Comparison of ENCODE assay signal across 8 cellular contexts in genomic region chr19:48810151-48810550, GRCh38. TPM values are rescaled to one million over a fixed set of nuclear protein-coding genes. Genes with fewer than 3 reads are reported as not detected.
DNase-seq lines count a peak whose midpoint lies in the region; ATAC-seq and TF ChIP-seq lines count a peak whose summit lies in the region.

No MANE protein-coding gene starts in this region.

- intact Hi-C loops in adrenal gland (cut with DNase I): no loop called here
- intact Hi-C loops in right lobe of liver (cut with DNase I): no loop called here

- ATAC-seq in right lobe of liver: no peak

- H3K27ac ChIP-seq in adrenal gland: peak overlapping the region in 4 of 5 donors; percentile 49 to 93 (median 86)
- H3K27ac ChIP-seq in right lobe of liver: peak overlapping the region; percentile 68 to 95 (median 94)

- H3K27me3 Mint-ChIP-seq in activated naive CD4-positive, alpha-beta T cell treated with anti-CD3 and anti-CD28 coated beads, Interleukin-2, amount 50 U/mL, for 24 hours: no peaks in the 10 kb centered on the region
- H3K27me3 Mint-ChIP-seq in type B pancreatic cell: no peaks in the 10 kb centered on the region

- peak overlapping the region in 2 of 4 donors; percentile 53 to 90 for H3K4me3 ChIP-seq in adrenal gland
- peak overlapping the region; percentile 49 to 76 (median 53) for H3K4me3 ChIP-seq in right lobe of liver

- peaks cover 35% of the 10 kb centered on the region for H3K4me1 Mint-ChIP-seq in activated naive CD4-positive, alpha-beta T cell treated with anti-CD3 and anti-CD28 coated beads, Interleukin-2, amount 50 U/mL, for 24 hours
- H3K4me1 Mint-ChIP-seq in type B pancreatic cell (ENCODE audit: unreplicated experiment): peaks cover 36% of the 10 kb centered on the region

- no peak for TF ChIP-seq CTCF in adrenal gland (IDR thresholded peaks at IDR 0.05)
- TF ChIP-seq CTCF in right lobe of liver (IDR thresholded peaks at IDR 0.05): no peak
- no peak for TF ChIP-seq CTCF in type B pancreatic cell (conservative IDR thresholded peaks at IDR 0.05)

- DNase-seq in activated naive CD4-positive, alpha-beta T cell treated with anti-CD3 and anti-CD28 coated beads, Interleukin-2, amount 50 U/mL, for 16 hours: no peak
- DNase-seq in adrenal gland: no peak
- no peak for DNase-seq in right lobe of liver
- no peak for DNase-seq in type B pancreatic cell (ENCODE audit: extremely low spot score, unreplicated experiment)
- DNase-seq in A172 (ENCODE audit: low spot score): no peak
- no peak for DNase-seq in mucosa of gallbladder (ENCODE audit: low spot score)
- no peak for DNase-seq in epidermal melanocyte (ENCODE audit: insufficient read length, low spot score)

- no peaks in the 10 kb centered on the region for H3K9me3 Mint-ChIP-seq in activated naive CD4-positive, alpha-beta T cell treated with anti-CD3 and anti-CD28 coated beads, Interleukin-2, amount 50 U/mL, for 24 hours
- no peaks in the 10 kb centered on the region for H3K9me3 Mint-ChIP-seq in type B pancreatic cell

- H3K27me3 ChIP-seq in adrenal gland (no peaks in the 10 kb centered on the region), right lobe of liver (no peaks in the 10 kb centered on the region)

- peaks cover 2% of the 10 kb centered on the region for H3K36me3 Mint-ChIP-seq in activated naive CD4-positive, alpha-beta T cell treated with anti-CD3 and anti-CD28 coated beads, Interleukin-2, amount 50 U/mL, for 24 hours
- H3K36me3 Mint-ChIP-seq in type B pancreatic cell: peaks cover 4% of the 10 kb centered on the region

- H3K4me1 ChIP-seq in adrenal gland (replicated peaks in 1 of 2) (peaks cover 8 to 16% of the 10 kb centered on the region in 2 donors), right lobe of liver (peaks cover 0 to 41% (median 3%) of the 10 kb centered on the region in 4 donors)

- 11 to 14% (median 13%) methylated on average over 7 of the region's 7 CpGs for WGBS in adrenal gland, 4 donors
- 11% methylated on average over 7 of the region's 7 CpGs for WGBS in right lobe of liver (ENCODE audit: insufficient coverage, low coverage, low lambda C conversion rate, missing lambda C conversion rate)

- no peaks in the 10 kb centered on the region for H3K36me3 ChIP-seq in adrenal gland (replicated peaks in 1 of 2)
- H3K36me3 ChIP-seq in right lobe of liver: no peaks in the 10 kb centered on the region

- H3K9me3 ChIP-seq in adrenal gland (replicated peaks in 1 of 3): no peaks in the 10 kb centered on the region
- H3K9me3 ChIP-seq in right lobe of liver: no peaks in the 10 kb centered on the region

- H3K4me3 Mint-ChIP-seq in activated naive CD4-positive, alpha-beta T cell treated with anti-CD3 and anti-CD28 coated beads, Interleukin-2, amount 50 U/mL, for 24 hours: peak overlapping the region; percentile 78
- H3K4me3 Mint-ChIP-seq in type B pancreatic cell: peak overlapping the region; percentile 85

- TF ChIP-seq POLR2A in adrenal gland (IDR thresholded peaks at IDR 0.05): no peak
- TF ChIP-seq POLR2A in right lobe of liver (IDR thresholded peaks at IDR 0.05): no peak

- peak overlapping the region; percentile 80 for H3K27ac Mint-ChIP-seq in activated naive CD4-positive, alpha-beta T cell treated with anti-CD3 and anti-CD28 coated beads, Interleukin-2, amount 50 U/mL, for 24 hours
- H3K27ac Mint-ChIP-seq in type B pancreatic cell: peak overlapping the region; percentile 84

RNA-seq across cellular contexts. Expression of gene BCAT2, which starts 0.7 kb away (rescaled TPM):
- total RNA-seq in adrenal gland: 100 to 1,000 TPM in 7 of 8 donors, 10 to 100 TPM in 1; 81.9 to 163 (median 117) TPM
- 100 to 1,000 TPM in 1 of 3 donors, 10 to 100 TPM in 2; 82.9 to 114 (median 87.6) TPM for polyA plus RNA-seq in adrenal gland
- total RNA-seq in right lobe of liver: 10 to 100 TPM in 4 of 6 experiments, 1 to 10 TPM in 2; 8.9 to 48.3 (median 12.5) TPM
- total RNA-seq in type B pancreatic cell (ENCODE audit: low replicate concordance): 52.8 and 73.3 TPM in 2 replicates
- 29.5 and 36.8 TPM in 2 replicates for total RNA-seq in A172 (2014; rRNA removed; shearing (Covaris generic))
- 56.3 TPM for total RNA-seq in mucosa of gallbladder

RNA-seq across cellular contexts. Expression of gene HSD17B14, which starts 26.1 kb away (rescaled TPM):
- 10 to 100 TPM; 33.0 to 63.0 (median 40.6) TPM for total RNA-seq in adrenal gland
- polyA plus RNA-seq in adrenal gland: 100 to 1,000 TPM in 2 of 3 donors, 1 to 10 TPM in 1; 7.4 to 178 (median 135) TPM
- total RNA-seq in right lobe of liver: 10 to 100 TPM in 4 of 6 experiments, 1 to 10 TPM in 2; 3.5 to 78.0 (median 15.7) TPM
- 9.4 and 12.9 TPM in 2 replicates for total RNA-seq in type B pancreatic cell (ENCODE audit: low replicate concordance)
- total RNA-seq in A172 (2014; rRNA removed; shearing (Covaris generic)): 9.9 and 14.6 TPM in 2 replicates
- 10.6 TPM for total RNA-seq in mucosa of gallbladder

RNA-seq across cellular contexts. Expression of gene FGF21, which starts 54.8 kb away (rescaled TPM):
- total RNA-seq in adrenal gland: not detected
- not detected for polyA plus RNA-seq in adrenal gland
- total RNA-seq in right lobe of liver: 10 to 100 TPM in 4 of 6 experiments, 1 to 10 TPM in 1, not detected in 1; 5.1 to 55.3 (median 32.7) TPM
- not detected in 2 replicates for total RNA-seq in type B pancreatic cell (ENCODE audit: low replicate concordance)
- total RNA-seq in A172 (2014; rRNA removed; shearing (Covaris generic)): not detected in 2 replicates
- not detected for total RNA-seq in mucosa of gallbladder

RNA-seq across cellular contexts. Expression of gene FUT1, which starts 57.7 kb away (rescaled TPM):
- total RNA-seq in adrenal gland (1 to 10 TPM; 1.4 to 4.5 (median 2.4) TPM), right lobe of liver (1 to 10 TPM in 3 of 6 experiments, under 1 TPM in 3; 0.22 to 1.9 (median 0.93) TPM), type B pancreatic cell (ENCODE audit: low replicate concordance) (11.2 and 15.0 TPM in 2 replicates), mucosa of gallbladder (1.0 TPM)
- 1 to 10 TPM; 1.2 to 1.9 (median 1.7) TPM for polyA plus RNA-seq in adrenal gland
- 0.81 and 0.98 TPM in 2 replicates for total RNA-seq in A172 (2014; rRNA removed; shearing (Covaris generic))

RNA-seq across cellular contexts. Expression of gene PLEKHA4, which starts 58.3 kb away (rescaled TPM):
- total RNA-seq in adrenal gland: 10 to 100 TPM; 17.6 to 65.1 (median 25.4) TPM
- polyA plus RNA-seq in adrenal gland: 10 to 100 TPM in 2 of 3 donors, 1 to 10 TPM in 1; 7.1 to 74.6 (median 70.8) TPM
- total RNA-seq in right lobe of liver: 10 to 100 TPM in 4 of 6 experiments, 1 to 10 TPM in 2; 5.7 to 25.6 (median 12.0) TPM
- total RNA-seq in type B pancreatic cell (ENCODE audit: low replicate concordance): 15.8 and 45.4 TPM in 2 replicates
- total RNA-seq in A172 (2014; rRNA removed; shearing (Covaris generic)): 1.9 and 6.9 TPM in 2 replicates
- total RNA-seq in mucosa of gallbladder: 18.9 TPM
